Comparison of ENCODE assay signal across 8 cellular contexts in genomic region chr6:32971581-32972352, GRCh38. TPM values are rescaled to one million over a fixed set of nuclear protein-coding genes. Genes with fewer than 3 reads are reported as not detected.
A peak's percentile ranks its signal among the peaks of the same experiment; 100 is the strongest.
DNase-seq lines count a peak whose midpoint lies in the region; ATAC-seq and TF ChIP-seq lines count a peak whose summit lies in the region.

No MANE protein-coding gene starts in this region.

- DNase-seq in C1 segment of cervical spinal cord (lab: John Stamatoyannopoulos, UW) (peak; percentile 95 to 100 (median 99)), NCI-H526 (lab: John Stamatoyannopoulos, UW) (peak; percentile 100), colonic mucosa (peak; percentile 100)
- peak; percentile 100 for DNase-seq in activated CD4-positive, alpha-beta T cell treated with anti-CD3 and anti-CD28 coated beads, Interleukin-2, amount 10 ng/mL, durations not matched to agents 24 days and 14 days
- peak; percentile 97 to 99 (median 98) for DNase-seq in stimulated activated CD4-positive, alpha-beta T cell treated with anti-CD3 and anti-CD28 coated beads, Interleukin-1b, Interleukin-23, amount 100 ng/mL, for 24 hours (ENCODE audit: low read depth in 4 of 4, low spot score in 1 of 4)

- H3K9me3 ChIP-seq in colonic mucosa, result no peaks in the 10 kb centered on the region

- H3K27me3 ChIP-seq in colonic mucosa (no peaks in the 10 kb centered on the region), layer of hippocampus (ENCODE audit: control insufficient read depth, insufficient read depth, low read length) (no peaks in the 10 kb centered on the region)

- H3K9ac ChIP-seq in colonic mucosa (ENCODE audit: low read depth in 2 of 2, low read length in 2 of 2), result peak overlapping the region; percentile 87 to 97

- peaks cover 74% of the 10 kb centered on the region for H3K36me3 Mint-ChIP-seq in activated CD4-positive, alpha-beta T cell treated with anti-CD3 and anti-CD28 coated beads, Interleukin-2, amount 10 ng/mL, durations not matched to agents 24 days and 14 days (ENCODE audit: low read depth)

- ATAC-seq in GM19328 (IDR thresholded peaks at IDR 0.05; ENCODE audit: unreplicated experiment) (peak; percentile 39), HG03469 (IDR thresholded peaks at IDR 0.05; ENCODE audit: unreplicated experiment) (peak; percentile 46)

- H3K27ac ChIP-seq in colonic mucosa (peak overlapping the region; percentile 96), layer of hippocampus (ENCODE audit: low read depth, low read length) (peak overlapping the region; percentile 100)

- H3K4me1 ChIP-seq in colonic mucosa, result peaks cover 12% of the 10 kb centered on the region

- TF ChIP-seq CTCF in colonic mucosa (IDR thresholded peaks at IDR 0.05), result no peak

- peak overlapping the region; percentile 100 for H3K27ac Mint-ChIP-seq in activated CD4-positive, alpha-beta T cell treated with anti-CD3 and anti-CD28 coated beads, Interleukin-2, amount 10 ng/mL, durations not matched to agents 24 days and 14 days

- no peaks in the 10 kb centered on the region for H3K9me3 Mint-ChIP-seq in activated CD4-positive, alpha-beta T cell treated with anti-CD3 and anti-CD28 coated beads, Interleukin-2, amount 10 ng/mL, durations not matched to agents 24 days and 14 days

- peak overlapping the region; percentile 91 for H3K4me3 ChIP-seq in colonic mucosa

- peaks cover 33% of the 10 kb centered on the region for H3K4me1 Mint-ChIP-seq in activated CD4-positive, alpha-beta T cell treated with anti-CD3 and anti-CD28 coated beads, Interleukin-2, amount 10 ng/mL, durations not matched to agents 24 days and 14 days

- H3K36me3 ChIP-seq in colonic mucosa, result peaks cover 16% of the 10 kb centered on the region

- peak overlapping the region; percentile 94 for H3K4me3 Mint-ChIP-seq in activated CD4-positive, alpha-beta T cell treated with anti-CD3 and anti-CD28 coated beads, Interleukin-2, amount 10 ng/mL, durations not matched to agents 24 days and 14 days

- intact Hi-C loops in activated CD4-positive, alpha-beta T cell treated with anti-CD3 and anti-CD28 coated beads, Interleukin-2, amount 10 ng/mL, durations not matched to agents 24 days and 14 days (cut with micrococcal nuclease), result loop anchor here (2.0 to 5.0 kb wide), 4 partner anchors 341 to 774 kb away; partner anchors contain the start of genes CUTA, PHF1 and TAPBP
- intact Hi-C loops in colonic mucosa (cut with DNase I), result no loop called here

- H3K27me3 Mint-ChIP-seq in activated CD4-positive, alpha-beta T cell treated with anti-CD3 and anti-CD28 coated beads, Interleukin-2, amount 10 ng/mL, durations not matched to agents 24 days and 14 days, result no peaks in the 10 kb centered on the region

RNA-seq across cellular contexts. Expression of gene BRD2, which starts 3.4 kb away (rescaled TPM):
- total RNA-seq in activated CD4-positive, alpha-beta T cell treated with anti-CD3 and anti-CD28 coated beads, Interleukin-2, amount 10 ng/mL, durations not matched to agents 24 days and 14 days, result 320 TPM in 2 replicates
- 100 to 1,000 TPM; 149 to 167 TPM for total RNA-seq in colonic mucosa

RNA-seq across cellular contexts. Expression of gene HLA-DMA, which starts 18.9 kb away (rescaled TPM):
- total RNA-seq in activated CD4-positive, alpha-beta T cell treated with anti-CD3 and anti-CD28 coated beads, Interleukin-2, amount 10 ng/mL, durations not matched to agents 24 days and 14 days, result 8.1 and 8.7 TPM in 2 replicates
- total RNA-seq in colonic mucosa, result 10 to 100 TPM; 14.5 to 26.1 TPM

RNA-seq across cellular contexts. Expression of gene HLA-DMB, which starts 30.9 kb away (rescaled TPM):
- 0.75 and 0.80 TPM in 2 replicates for total RNA-seq in activated CD4-positive, alpha-beta T cell treated with anti-CD3 and anti-CD28 coated beads, Interleukin-2, amount 10 ng/mL, durations not matched to agents 24 days and 14 days
- 10 to 100 TPM in 1 of 2 donors, 1 to 10 TPM in 1; 6.7 to 28.8 TPM for total RNA-seq in colonic mucosa

RNA-seq across cellular contexts. Expression of gene HLA-DOA, which starts 37.6 kb away (rescaled TPM):
- total RNA-seq in activated CD4-positive, alpha-beta T cell treated with anti-CD3 and anti-CD28 coated beads, Interleukin-2, amount 10 ng/mL, durations not matched to agents 24 days and 14 days, result 0.21 and 0.38 TPM in 2 replicates
- total RNA-seq in colonic mucosa, result 1 to 10 TPM; 1.6 to 4.3 TPM

Comparison
In these comparisons a context has a peak if more than half of its experiments do, and no peak if none do; other contexts are left out.
1. Peak in every context shown above with its lines: DNase-seq, ATAC-seq, H3K4me3 ChIP-seq and H3K27ac ChIP-seq.